ENCODE assay signal across 13 cellular contexts in genomic region chr10:110457851-110458582, GRCh38. TPM values are rescaled to one million over a fixed set of nuclear protein-coding genes. Genes with fewer than 3 reads are reported as not detected.
DNase-seq lines count a peak whose midpoint lies in the region; ATAC-seq, FAIRE-seq and TF ChIP-seq lines count a peak whose summit lies in the region.
"Had no signal": no experiment of that assay in that cellular context is flagged by ENCODE, and none has a peak within 500 bp of the region (broad histone marks: within the 10 kb centered on the region; RNA-seq: fewer than 3 reads in every experiment).

No MANE protein-coding gene starts in this region.

- H3K36me3 ChIP-seq in kidney (ENCODE audit: control insufficient read depth in 1 of 2, insufficient read depth in 2 of 2, low read length in 2 of 2) = no peaks in the 10 kb centered on the region

- FAIRE-seq in kidney (lab: Jason Lieb, UNC) = no peak
- FAIRE-seq: islet of Langerhans had no signal

- peak overlapping the region; percentile 30 for H3K27ac Mint-ChIP-seq in stimulated activated memory B cell treated with anti-CD40 and anti-IgM and Interleukin-4, amounts not matched to agents 10 μg/mL and 1 μg/mL and 100 μg/mL, for 72 hours

- H3K36me3 Mint-ChIP-seq in activated T-cell treated with anti-CD3 and anti-CD28 coated beads, Interleukin-2, amount 50 U/mL, for 4 hours (ENCODE audit: insufficient read depth) = no peaks in the 10 kb centered on the region
- no peaks in the 10 kb centered on the region for H3K36me3 Mint-ChIP-seq in stimulated activated memory B cell treated with anti-CD40 and anti-IgM and Interleukin-4, amounts not matched to agents 10 μg/mL and 1 μg/mL and 100 μg/mL, for 72 hours

- ATAC-seq in activated T-cell treated with anti-CD3 and anti-CD28 coated beads, Interleukin-2, amount 50 U/mL, for 4 hours = no peak
- peak; percentile 38 for ATAC-seq in HG02852 (IDR thresholded peaks at IDR 0.05; ENCODE audit: unreplicated experiment)
- peak; percentile 74 for ATAC-seq in stimulated activated memory B cell treated with anti-CD40 and anti-IgM and Interleukin-4, amounts not matched to agents 10 μg/mL and 1 μg/mL and 100 μg/mL, for 72 hours

- no peak overlapping the region for H3K9ac ChIP-seq in kidney (ENCODE audit: low read length in 2 of 2)

- H3K4me3 ChIP-seq in kidney (ENCODE audit: low read length in 2 of 2) = no peak overlapping the region

- no peak for DNase-seq in activated T-cell treated with anti-CD3 and anti-CD28 coated beads, Interleukin-2, amount 50 U/mL, for 4 hours
- DNase-seq in activated T-cell treated with anti-CD3 and anti-CD28 coated beads, Interleukin-2, amount 50 U/mL, for 1 hour = no peak
- peak; percentile 46 for DNase-seq in activated CD8-positive, alpha-beta memory T cell treated with anti-CD3 and anti-CD28 coated beads, Interleukin-2, amount 50 U/mL, for 48 hours
- DNase-seq in kidney (no peak), mucosa of gallbladder (ENCODE audit: low spot score) (no peak), MV-4-11 (lab: John Stamatoyannopoulos, UW) (no peak)
- DNase-seq: ACHN; activated naive CD4-positive, alpha-beta T cell treated with anti-CD3 and anti-CD28 coated beads, Interleukin-2, amount 50 U/mL, for 16 hours; nucleus accumbens; SHP77 treated with DMSO at 0.1 percent for 48 hours had no signal

- no peaks in the 10 kb centered on the region for H3K27me3 Mint-ChIP-seq in activated T-cell treated with anti-CD3 and anti-CD28 coated beads, Interleukin-2, amount 50 U/mL, for 4 hours (ENCODE audit: low read depth)
- H3K27me3 Mint-ChIP-seq in stimulated activated memory B cell treated with anti-CD40 and anti-IgM and Interleukin-4, amounts not matched to agents 10 μg/mL and 1 μg/mL and 100 μg/mL, for 72 hours = peaks cover 11% of the 10 kb centered on the region

- H3K4me3 Mint-ChIP-seq in activated T-cell treated with anti-CD3 and anti-CD28 coated beads, Interleukin-2, amount 50 U/mL, for 4 hours = peak overlapping the region; percentile 37
- no peak overlapping the region for H3K4me3 Mint-ChIP-seq in stimulated activated memory B cell treated with anti-CD40 and anti-IgM and Interleukin-4, amounts not matched to agents 10 μg/mL and 1 μg/mL and 100 μg/mL, for 72 hours

- no peaks in the 10 kb centered on the region for H3K9me3 ChIP-seq in kidney (ENCODE audit: control insufficient read depth in 1 of 2, low read length in 2 of 2)

- no peaks in the 10 kb centered on the region for H3K9me3 Mint-ChIP-seq in activated T-cell treated with anti-CD3 and anti-CD28 coated beads, Interleukin-2, amount 50 U/mL, for 4 hours
- no peaks in the 10 kb centered on the region for H3K9me3 Mint-ChIP-seq in stimulated activated memory B cell treated with anti-CD40 and anti-IgM and Interleukin-4, amounts not matched to agents 10 μg/mL and 1 μg/mL and 100 μg/mL, for 72 hours

- no peak for TF ChIP-seq CTCF in kidney (IDR thresholded peaks at IDR 0.05; ENCODE audit: borderline replicate concordance, extremely low read depth, insufficient read depth)

- intact Hi-C loops in kidney (cut with DNase I) = no loop called here

- peaks cover 4 to 12% of the 10 kb centered on the region in 2 donors for H3K4me1 ChIP-seq in kidney (ENCODE audit: control insufficient read depth in 1 of 2, insufficient read depth in 1 of 2, low read depth in 1 of 2, low read length in 2 of 2)

- peaks cover 54% of the 10 kb centered on the region for H3K4me1 Mint-ChIP-seq in activated T-cell treated with anti-CD3 and anti-CD28 coated beads, Interleukin-2, amount 50 U/mL, for 4 hours (ENCODE audit: low read depth)
- H3K4me1 Mint-ChIP-seq in stimulated activated memory B cell treated with anti-CD40 and anti-IgM and Interleukin-4, amounts not matched to agents 10 μg/mL and 1 μg/mL and 100 μg/mL, for 72 hours = peaks cover 77% of the 10 kb centered on the region

- peak overlapping the region in 1 of 2 donors; percentile 14 for H3K27ac ChIP-seq in kidney (ENCODE audit: low read depth in 2 of 2, low read length in 2 of 2)

RNA-seq across cellular contexts. Expression of gene DUSP5, which starts 39.7 kb away (rescaled TPM):
- total RNA-seq in activated T-cell treated with anti-CD3 and anti-CD28 coated beads, Interleukin-2, amount 50 U/mL, for 4 hours = 10 to 100 TPM; 33.5 to 57.1 (median 56.5) TPM
- total RNA-seq in kidney = 23.7 TPM
- polyA plus RNA-seq in kidney (ENCODE audit: insufficient read depth, low read depth, low replicate concordance) = 9.0 TPM
- 15.9 TPM for total RNA-seq in mucosa of gallbladder

Comparison
In these comparisons a context has a peak if more than half of its experiments do, and no peak if none do; other contexts are left out.
1. ATAC-seq: peak in HG02852 (single experiment) and stimulated activated memory B cell treated with anti-CD40 and anti-IgM and Interleukin-4, amounts not matched to agents 10 μg/mL and 1 μg/mL and 100 μg/mL, for 72 hours (single experiment); none in activated T-cell treated with anti-CD3 and anti-CD28 coated beads, Interleukin-2, amount 50 U/mL, for 4 hours (0 of 2).